12 cellular contexts compared by ENCODE assay signal in the genomic region with DNA sequence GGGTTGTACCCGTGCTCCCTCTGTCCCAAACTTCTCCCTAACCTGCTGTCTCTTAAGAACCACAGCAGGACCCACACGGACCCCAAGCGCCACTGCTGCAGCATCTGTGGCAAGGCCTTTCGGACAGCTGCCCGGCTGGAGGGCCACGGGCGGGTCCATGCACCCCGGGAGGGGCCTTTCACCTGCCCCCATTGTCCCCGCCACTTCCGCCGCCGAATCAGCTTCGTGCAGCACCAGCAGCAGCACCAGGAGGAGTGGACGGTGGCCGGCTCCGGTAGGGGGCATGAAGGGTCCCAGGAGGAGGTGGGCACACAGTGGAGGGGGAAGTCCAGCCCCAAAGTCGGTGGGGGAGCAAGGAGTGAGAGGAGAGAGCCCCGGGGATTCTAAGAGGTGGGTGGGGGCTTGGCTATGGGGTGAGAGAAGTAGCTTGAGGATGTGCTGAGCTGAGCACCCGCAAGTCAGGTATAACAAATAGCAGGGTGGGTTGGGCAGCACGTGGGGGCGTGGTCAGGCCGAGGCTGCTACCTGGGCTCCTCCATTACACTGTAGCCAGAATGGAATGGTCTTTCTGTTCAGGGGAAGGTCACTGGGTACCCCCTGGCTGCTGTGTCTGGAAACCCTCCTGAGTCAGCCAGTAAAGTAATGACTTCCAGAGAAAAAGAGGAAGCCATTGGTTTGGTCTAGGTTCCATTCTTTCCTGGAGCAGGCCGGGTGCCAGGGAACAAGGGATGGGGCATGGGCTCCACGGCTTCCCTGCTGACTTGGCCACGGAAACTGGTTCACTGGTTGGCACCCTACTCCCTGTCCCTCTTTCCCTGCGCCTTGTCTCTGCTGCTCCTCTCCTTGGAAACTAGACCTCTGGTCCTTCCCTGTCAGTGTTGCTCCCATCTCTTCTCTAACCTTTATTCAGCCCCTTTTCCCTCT. TPM values are rescaled to one million over a fixed set of nuclear protein-coding genes. Genes with fewer than 3 reads are reported as not detected.
A peak's percentile ranks its signal among the peaks of the same experiment; 100 is the strongest.
DNase-seq lines count a peak whose midpoint lies in the region; ATAC-seq, FAIRE-seq and TF ChIP-seq lines count a peak whose summit lies in the region.
"Had no signal": no experiment of that assay in that cellular context is flagged by ENCODE, and none has a peak within 500 bp of the region (broad histone marks: within the 10 kb centered on the region; RNA-seq: fewer than 3 reads in every experiment).

No MANE protein-coding gene starts in this region.

- peak; percentile 20 to 32; a peak in 1 of 3 replicates for TF ChIP-seq POLR2A in H1 (IDR thresholded peaks at IDR 0.05; ENCODE audit: control extremely low read depth in 1 of 2, low read depth in 2 of 2, low read length in 2 of 2)

- H3F3A ChIP-seq in PC-3 (ENCODE audit: low read length, unreplicated experiment) = no peaks in the 10 kb centered on the region

- no peaks in the 10 kb centered on the region for H3K9me3 Mint-ChIP-seq in activated CD4-positive, alpha-beta T cell treated with anti-CD3 and anti-CD28 coated beads, Interleukin-2, amount 10 ng/mL, durations not matched to agents 24 days and 14 days

- TF ChIP-seq RAD21 in H1 (IDR thresholded peaks at IDR 0.05 in 1 of 2, conservative IDR thresholded peaks at IDR 0.05 in 1 of 2; ENCODE audit: low read depth in 2 of 2, low read length in 2 of 2) = no peak

- H3K27ac ChIP-seq in PC-3 (ENCODE audit: low read length) = no peak overlapping the region
- H3K27ac ChIP-seq in H1 (ENCODE audit: low read depth, low read length) = no peak overlapping the region
- no peak overlapping the region for H3K27ac ChIP-seq in right atrium auricular region
- H3K27ac ChIP-seq: lower lobe of right lung, thoracic aorta had no signal

- no peak overlapping the region for H2BK120ac ChIP-seq in H1 (replicated peaks; ENCODE audit: low read depth, low read length)

- H2AK5ac ChIP-seq in H1 (ENCODE audit: low read depth, low read length) = no peak overlapping the region

- H4K8ac ChIP-seq in H1 (ENCODE audit: extremely low read depth, insufficient read depth, low read length) = no peak overlapping the region

- no peak for TF ChIP-seq EP300 in H1 (IDR thresholded peaks at IDR 0.05; ENCODE audit: borderline replicate concordance in 1 of 2, low read depth in 2 of 2, low read length in 2 of 2)

- H3K27me3 Mint-ChIP-seq in activated CD4-positive, alpha-beta T cell treated with anti-CD3 and anti-CD28 coated beads, Interleukin-2, amount 10 ng/mL, durations not matched to agents 24 days and 14 days = no peaks in the 10 kb centered on the region

- no peak overlapping the region for H4K91ac ChIP-seq in H1 (replicated peaks; ENCODE audit: insufficient read length, low read length)

- H3K23me2 ChIP-seq in H1 (ENCODE audit: low read depth, low read length) = no peaks in the 10 kb centered on the region

- H3K79me2 ChIP-seq in PC-3 (ENCODE audit: low read length) (0 out of 2 replicates have a peak, but pooled peaks cover 2% of the 10 kb centered on the region), H1 (ENCODE audit: control insufficient read depth in 1 of 2, insufficient read depth in 2 of 2, low read length in 2 of 2) (peaks cover 0 to 18% of the 10 kb centered on the region in 2 experiments; a peak in 2 of 4 replicates)

- H3K4me1 ChIP-seq in PC-3 (ENCODE audit: insufficient read depth, low read length) (no peaks in the 10 kb centered on the region), H1 (replicated peaks in 1 of 4; ENCODE audit: control insufficient read depth in 3 of 4, insufficient read depth in 4 of 4, low read length in 3 of 4) (no peaks in the 10 kb centered on the region), right atrium auricular region (peaks cover 0 to 7% of the 10 kb centered on the region in 2 donors)
- H3K4me1 ChIP-seq: lower lobe of right lung had no signal

- H4K20me1 ChIP-seq in PC-3 (ENCODE audit: low read length) = no peaks in the 10 kb centered on the region
- peaks cover 9 to 37% of the 10 kb centered on the region in 2 experiments for H4K20me1 ChIP-seq in H1 (replicated peaks in 1 of 2; ENCODE audit: control insufficient read depth in 1 of 2, insufficient read depth in 2 of 2, low read length in 2 of 2)

- 94% methylated on average over 26 of the region's 26 CpGs; no CpG with 5 or more reads in 1 of the 2 experiments for WGBS in H1 (ENCODE audit: extremely low coverage in 1 of 2, insufficient coverage in 1 of 2, insufficient read length in 1 of 2, insufficient replicate concordance in 2 of 2, low coverage in 1 of 2, low lambda C conversion rate in 2 of 2, missing lambda C conversion rate in 1 of 2), 2 experiments

- H2BK15ac ChIP-seq in H1 (ENCODE audit: low read length) = no peak overlapping the region

- H4K5ac ChIP-seq in H1 (ENCODE audit: insufficient read length, low read depth, low read length) = no peak overlapping the region

- peak overlapping the region; percentile 11 for H3K27ac Mint-ChIP-seq in activated CD4-positive, alpha-beta T cell treated with anti-CD3 and anti-CD28 coated beads, Interleukin-2, amount 10 ng/mL, durations not matched to agents 24 days and 14 days

- peaks cover 10% of the 10 kb centered on the region for H3K36me3 ChIP-seq in PC-3 (ENCODE audit: low read depth, low read length)
- H3K36me3 ChIP-seq in H1 (ENCODE audit: control insufficient read depth in 2 of 4, insufficient read depth in 4 of 4, low read length in 3 of 4) = peaks cover 5 to 45% (median 28%) of the 10 kb centered on the region in 4 experiments; a peak in 7 of 8 replicates
- H3K36me3 ChIP-seq in right atrium auricular region = peaks cover 71% of the 10 kb centered on the region

- no peak overlapping the region for H3K14ac ChIP-seq in H1 (ENCODE audit: insufficient read length)

- ATAC-seq in PC-3 = peak; percentile 11; the same call in 1 of the 2 replicates
- no peak for ATAC-seq in HG02678 (IDR thresholded peaks at IDR 0.05; ENCODE audit: unreplicated experiment)
- ATAC-seq: lower lobe of right lung had no signal

- H2BK12ac ChIP-seq in H1 (ENCODE audit: low read depth, low read length) = no peak overlapping the region

- no peak overlapping the region for H3K4me2 ChIP-seq in PC-3 (ENCODE audit: low read length)
- no peak overlapping the region for H3K4me2 ChIP-seq in H1 (ENCODE audit: insufficient read depth in 1 of 2, low read depth in 2 of 2, low read length in 2 of 2)

- peaks cover 6% of the 10 kb centered on the region for H3K79me1 ChIP-seq in H1 (ENCODE audit: low read depth, low read length)

- H3K18ac ChIP-seq in H1 (ENCODE audit: extremely low read depth, low read length) = no peak overlapping the region

- no peak overlapping the region for H2AFZ ChIP-seq in PC-3 (ENCODE audit: low read length)
- H2AFZ ChIP-seq in H1 (ENCODE audit: low read length) = no peak overlapping the region

- CTCF ChIA-PET in PC-3 (lab: Charles Lee) = no interaction called here
- CTCF ChIA-PET in H1 (lab: Charles Lee; ENCODE audit: partially characterized antibody) = interaction anchor here (0.5 to 1.6 kb wide), 2 partner anchors 13 to 27 kb away, joined by 3 read pairs; a partner anchor contains a TSS

- H3K9ac ChIP-seq in PC-3 (ENCODE audit: low read length) (no peak overlapping the region), H1 (replicated peaks in 1 of 4; ENCODE audit: extremely low read depth in 1 of 4, low read depth in 3 of 4, low read length in 3 of 4) (no peak overlapping the region)

- intact Hi-C loops in activated CD4-positive, alpha-beta T cell treated with anti-CD3 and anti-CD28 coated beads, Interleukin-2, amount 10 ng/mL, durations not matched to agents 24 days and 14 days (cut with micrococcal nuclease) = no loop called here
- intact Hi-C loops in PC-3 (cut with micrococcal nuclease) = no loop called here
- intact Hi-C loops in posterior vena cava (cut with DNase I) = loop anchor here in 1 of 2 donors (10.0 kb wide), 1 partner anchor 367 kb away; no protein-coding TSS in a partner anchor

- no peak for TF ChIP-seq CTCF in PC-3 (conservative IDR thresholded peaks at IDR 0.05; ENCODE audit: low read depth, low read length)
- no peak for TF ChIP-seq CTCF in H1 (IDR thresholded peaks at IDR 0.05; ENCODE audit: control extremely low read depth in 1 of 3, insufficient read depth in 1 of 3, low read depth in 1 of 3, low read length in 3 of 3)
- no peak for TF ChIP-seq CTCF in right atrium auricular region (IDR thresholded peaks at IDR 0.05)

- H3K27me3 ChIP-seq in PC-3 (ENCODE audit: low read length) (no peaks in the 10 kb centered on the region), H1 (replicated peaks in 1 of 4; ENCODE audit: control insufficient read depth in 3 of 4, extremely low read depth in 1 of 4, insufficient read depth in 3 of 4, low read length in 3 of 4) (no peaks in the 10 kb centered on the region), right atrium auricular region (no peaks in the 10 kb centered on the region)

- no peak overlapping the region for H3K4me3 Mint-ChIP-seq in activated CD4-positive, alpha-beta T cell treated with anti-CD3 and anti-CD28 coated beads, Interleukin-2, amount 10 ng/mL, durations not matched to agents 24 days and 14 days

- POLR2A ChIA-PET in PC-3 (lab: Charles Lee; ENCODE audit: unreplicated experiment) (interaction anchor here (0.6 kb wide), 1 partner anchor 165 kb away, joined by 5 read pairs; no protein-coding TSS in a partner anchor), H1 (lab: Charles Lee; ENCODE audit: partially characterized antibody) (interaction anchor here (0.6 to 2.7 kb wide), 4 partner anchors 9 to 35 kb away, joined by 3 to 5 read pairs (median 4); no protein-coding TSS in a partner anchor)

- peaks cover 37% of the 10 kb centered on the region for H3K36me3 Mint-ChIP-seq in activated CD4-positive, alpha-beta T cell treated with anti-CD3 and anti-CD28 coated beads, Interleukin-2, amount 10 ng/mL, durations not matched to agents 24 days and 14 days (ENCODE audit: low read depth)

- BruUV-seq in PC-3 (replicated peaks; lab: Mats Ljungman, UMichigan) = no TSS peak

- no peak for FAIRE-seq in H1 (lab: Jason Lieb, UNC)

- H3K4me1 Mint-ChIP-seq in activated CD4-positive, alpha-beta T cell treated with anti-CD3 and anti-CD28 coated beads, Interleukin-2, amount 10 ng/mL, durations not matched to agents 24 days and 14 days = peaks cover 8% of the 10 kb centered on the region

- no peak overlapping the region for H3K4ac ChIP-seq in H1 (replicated peaks; ENCODE audit: insufficient read length, low read depth, low read length)

- H3K56ac ChIP-seq in H1 (replicated peaks; ENCODE audit: insufficient read length, low read depth, low read length) = no peak overlapping the region

- H3K9me3 ChIP-seq in PC-3 (ENCODE audit: low read length) (no peaks in the 10 kb centered on the region), H1 (ENCODE audit: insufficient read depth in 2 of 2, low read depth in 1 of 2, low read length in 1 of 2) (no peaks in the 10 kb centered on the region), right atrium auricular region (no peaks in the 10 kb centered on the region)
- H3K9me3 ChIP-seq: lower lobe of right lung, thoracic aorta had no signal

- no peak overlapping the region for H2BK20ac ChIP-seq in H1 (ENCODE audit: low read length)

- H3K23ac ChIP-seq in H1 (ENCODE audit: insufficient read length) = no peak overlapping the region

- H2BK5ac ChIP-seq in H1 (ENCODE audit: low read depth, low read length) = no peak overlapping the region

- no peak for DNase-seq in activated CD4-positive, alpha-beta T cell treated with anti-CD3 and anti-CD28 coated beads, Interleukin-2, amount 10 ng/mL, durations not matched to agents 24 days and 14 days
- no peak for DNase-seq in activated CD4-positive, alpha-beta T cell treated with anti-CD3 and anti-CD28 coated beads for 4 hours
- DNase-seq in PC-3 = no peak
- no peak for DNase-seq in H1 (ENCODE audit: low read depth in 1 of 2, low spot score in 2 of 2)
- DNase-seq in posterior vena cava (ENCODE audit: low spot score) = peak; percentile 81
- DNase-seq in right atrium auricular region (ENCODE audit: low spot score) = no peak
- no peak for DNase-seq in NCI-H2171 treated with DMSO at 0.1 percent for 48 hours (lab: John Stamatoyannopoulos, UW)
- DNase-seq: activated CD4-positive, CD25-positive, alpha-beta regulatory T cell; lower lobe of right lung; NCI-H345 had no signal

- no peak overlapping the region for H3K4me3 ChIP-seq in PC-3 (ENCODE audit: low read length)
- no peak overlapping the region for H3K4me3 ChIP-seq in H1 (ENCODE audit: extremely low read depth in 1 of 4, insufficient read depth in 2 of 4, low read depth in 3 of 4, low read length in 4 of 4)
- no peak overlapping the region for H3K4me3 ChIP-seq in right atrium auricular region
- H3K4me3 ChIP-seq: lower lobe of right lung, thoracic aorta had no signal

- no peaks in the 10 kb centered on the region for H3K9me2 ChIP-seq in PC-3 (replicated peaks; ENCODE audit: low read length)

RNA-seq across cellular contexts. Expression of a gene that starts 7.1 kb away (rescaled TPM):
- total RNA-seq in activated CD4-positive, alpha-beta T cell treated with anti-CD3 and anti-CD28 coated beads, Interleukin-2, amount 10 ng/mL, durations not matched to agents 24 days and 14 days = 4.3 and 4.8 TPM in 2 replicates
- total RNA-seq in PC-3 (2014; rRNA removed) (3.8 and 5.8 TPM in 2 replicates), posterior vena cava (1 to 10 TPM; 1.5 to 3.5 TPM), right atrium auricular region (under 1 TPM; 0.15 to 0.43 TPM)
- 1.7 and 2.5 TPM in 2 replicates for total RNA-seq in H1 (2021; fragmentation: NEBNext Ultra II Directional; extraction: Animal tissue kit (Norgen Biotek cat#: 25700))
- 2.6 and 3.6 TPM in 2 replicates for polyA plus RNA-seq in H1 (2011; rRNA removed)
- 2.3 TPM for polyA plus RNA-seq in H1 (2011; cell fraction: cytosol; rRNA removed)
- polyA plus RNA-seq in H1 (2011; cell fraction: nucleus; rRNA removed) = 21.6 TPM
- 1.7 to 2.4 TPM (median 2.1 TPM) in 4 replicates for polyA plus RNA-seq in H1 (2012, experiment 1 of 2)
- polyA plus RNA-seq in H1 (2012, experiment 2 of 2) = 1.7 TPM
- 1.9 TPM for polyA plus RNA-seq in H1 (2013, experiment 1 of 2)
- polyA plus RNA-seq in H1 (2013, experiment 2 of 2) = 1.6 TPM
- polyA minus RNA-seq in H1 (2011; rRNA and poly(A)+ RNA removed) = 1.0 and 1.2 TPM in 2 replicates
- 0.59 TPM for polyA minus RNA-seq in H1 (2011; cell fraction: cytosol; rRNA and poly(A)+ RNA removed)
- 6.7 TPM for polyA minus RNA-seq in H1 (2011; cell fraction: nucleus; rRNA and poly(A)+ RNA removed)

RNA-seq across cellular contexts. Expression of a gene that starts 7.5 kb away (rescaled TPM):
- total RNA-seq in activated CD4-positive, alpha-beta T cell treated with anti-CD3 and anti-CD28 coated beads, Interleukin-2, amount 10 ng/mL, durations not matched to agents 24 days and 14 days = 21.1 and 23.3 TPM in 2 replicates
- total RNA-seq in PC-3 (2014; rRNA removed) = 5.5 and 8.5 TPM in 2 replicates
- 25.0 TPM in 2 replicates for total RNA-seq in H1 (2021; fragmentation: NEBNext Ultra II Directional; extraction: Animal tissue kit (Norgen Biotek cat#: 25700))
- polyA plus RNA-seq in H1 (2011; rRNA removed) = 6.5 and 9.9 TPM in 2 replicates
- polyA plus RNA-seq in H1 (2011; cell fraction: cytosol; rRNA removed) = 6.3 TPM
- 26.8 TPM for polyA plus RNA-seq in H1 (2011; cell fraction: nucleus; rRNA removed)
- 8.0 to 14.6 TPM (median 12.7 TPM) in 4 replicates for polyA plus RNA-seq in H1 (2012, experiment 1 of 2)
- polyA plus RNA-seq in H1 (2012, experiment 2 of 2) = 11.5 TPM
- 10.1 TPM for polyA plus RNA-seq in H1 (2013, experiment 1 of 2)
- polyA plus RNA-seq in H1 (2013, experiment 2 of 2) = 9.2 TPM
- polyA minus RNA-seq in H1 (2011; rRNA and poly(A)+ RNA removed) = 14.7 and 19.5 TPM in 2 replicates
- polyA minus RNA-seq in H1 (2011; cell fraction: cytosol; rRNA and poly(A)+ RNA removed) = 11.2 TPM
- 42.5 TPM for polyA minus RNA-seq in H1 (2011; cell fraction: nucleus; rRNA and poly(A)+ RNA removed)
- 10 to 100 TPM; 10.1 to 11.7 TPM for total RNA-seq in posterior vena cava
- 10 to 100 TPM in 1 of 2 donors, 1 to 10 TPM in 1; 6.2 to 10.8 TPM for total RNA-seq in right atrium auricular region

RNA-seq across cellular contexts. Expression of a gene that starts 7.7 kb away (rescaled TPM):
- total RNA-seq in activated CD4-positive, alpha-beta T cell treated with anti-CD3 and anti-CD28 coated beads, Interleukin-2, amount 10 ng/mL, durations not matched to agents 24 days and 14 days = 15.6 and 15.9 TPM in 2 replicates
- total RNA-seq in PC-3 (2014; rRNA removed) = 15.6 and 19.2 TPM in 2 replicates
- total RNA-seq in H1 (2021; fragmentation: NEBNext Ultra II Directional; extraction: Animal tissue kit (Norgen Biotek cat#: 25700)) = 13.6 and 14.0 TPM in 2 replicates
- 14.3 and 18.8 TPM in 2 replicates for polyA plus RNA-seq in H1 (2011; rRNA removed)
- 11.6 TPM for polyA plus RNA-seq in H1 (2011; cell fraction: cytosol; rRNA removed)
- polyA plus RNA-seq in H1 (2011; cell fraction: nucleus; rRNA removed) = 14.0 TPM
- polyA plus RNA-seq in H1 (2012, experiment 1 of 2) = 6.8 to 13.5 TPM (median 11.7 TPM) in 4 replicates
- polyA plus RNA-seq in H1 (2012, experiment 2 of 2) = 17.3 TPM
- 8.4 TPM for polyA plus RNA-seq in H1 (2013, experiment 1 of 2)
- polyA plus RNA-seq in H1 (2013, experiment 2 of 2) = 6.9 TPM
- polyA minus RNA-seq in H1 (2011; rRNA and poly(A)+ RNA removed) = 7.3 and 12.4 TPM in 2 replicates
- 14.5 TPM for polyA minus RNA-seq in H1 (2011; cell fraction: cytosol; rRNA and poly(A)+ RNA removed)
- 10.3 TPM for polyA minus RNA-seq in H1 (2011; cell fraction: nucleus; rRNA and poly(A)+ RNA removed)
- total RNA-seq in posterior vena cava = 10 to 100 TPM; 12.1 to 14.6 TPM
- total RNA-seq in right atrium auricular region = 1 to 10 TPM; 7.4 to 9.2 TPM

RNA-seq across cellular contexts. Expression of a gene that starts 12.9 kb away (rescaled TPM):
- 56.2 and 59.1 TPM in 2 replicates for total RNA-seq in activated CD4-positive, alpha-beta T cell treated with anti-CD3 and anti-CD28 coated beads, Interleukin-2, amount 10 ng/mL, durations not matched to agents 24 days and 14 days
- 105 and 127 TPM in 2 replicates for total RNA-seq in PC-3 (2014; rRNA removed)
- 83.3 and 84.1 TPM in 2 replicates for total RNA-seq in H1 (2021; fragmentation: NEBNext Ultra II Directional; extraction: Animal tissue kit (Norgen Biotek cat#: 25700))
- 483 and 512 TPM in 2 replicates for polyA plus RNA-seq in H1 (2011; rRNA removed)
- 255 TPM for polyA plus RNA-seq in H1 (2011; cell fraction: cytosol; rRNA removed)
- 252 TPM for polyA plus RNA-seq in H1 (2011; cell fraction: nucleus; rRNA removed)
- polyA plus RNA-seq in H1 (2012, experiment 1 of 2) = 102 to 148 TPM (median 131 TPM) in 4 replicates
- polyA plus RNA-seq in H1 (2012, experiment 2 of 2) = 241 TPM
- polyA plus RNA-seq in H1 (2013, experiment 1 of 2) = 194 TPM
- 225 TPM for polyA plus RNA-seq in H1 (2013, experiment 2 of 2)
- 162 and 226 TPM in 2 replicates for polyA minus RNA-seq in H1 (2011; rRNA and poly(A)+ RNA removed)
- 64.1 TPM for polyA minus RNA-seq in H1 (2011; cell fraction: cytosol; rRNA and poly(A)+ RNA removed)
- 59.3 TPM for polyA minus RNA-seq in H1 (2011; cell fraction: nucleus; rRNA and poly(A)+ RNA removed)
- total RNA-seq in posterior vena cava = 100 to 1,000 TPM in 1 of 2 donors, 10 to 100 TPM in 1; 77.8 to 113 TPM
- 10 to 100 TPM; 64.9 to 71.8 TPM for total RNA-seq in right atrium auricular region

RNA-seq across cellular contexts. Expression of a gene that starts 26.5 kb away (rescaled TPM):
- total RNA-seq in activated CD4-positive, alpha-beta T cell treated with anti-CD3 and anti-CD28 coated beads, Interleukin-2, amount 10 ng/mL, durations not matched to agents 24 days and 14 days = 44.3 and 44.9 TPM in 2 replicates
- 47.7 and 69.1 TPM in 2 replicates for total RNA-seq in PC-3 (2014; rRNA removed)
- total RNA-seq in H1 (2021; fragmentation: NEBNext Ultra II Directional; extraction: Animal tissue kit (Norgen Biotek cat#: 25700)) = 49.6 and 51.5 TPM in 2 replicates
- polyA plus RNA-seq in H1 (2011; rRNA removed) = 77.1 and 97.1 TPM in 2 replicates
- 46.5 TPM for polyA plus RNA-seq in H1 (2011; cell fraction: cytosol; rRNA removed)
- polyA plus RNA-seq in H1 (2011; cell fraction: nucleus; rRNA removed) = 79.7 TPM
- polyA plus RNA-seq in H1 (2012, experiment 1 of 2) = 30.1 to 58.0 TPM (median 53.0 TPM) in 4 replicates
- polyA plus RNA-seq in H1 (2012, experiment 2 of 2) = 61.9 TPM
- 45.0 TPM for polyA plus RNA-seq in H1 (2013, experiment 1 of 2)
- 46.8 TPM for polyA plus RNA-seq in H1 (2013, experiment 2 of 2)
- 24.8 and 31.0 TPM in 2 replicates for polyA minus RNA-seq in H1 (2011; rRNA and poly(A)+ RNA removed)
- 36.6 TPM for polyA minus RNA-seq in H1 (2011; cell fraction: cytosol; rRNA and poly(A)+ RNA removed)
- polyA minus RNA-seq in H1 (2011; cell fraction: nucleus; rRNA and poly(A)+ RNA removed) = 32.5 TPM
- total RNA-seq in posterior vena cava = 10 to 100 TPM; 29.8 to 30.6 TPM
- total RNA-seq in right atrium auricular region = 10 to 100 TPM; 52.0 to 62.3 TPM
